Comparison of ENCODE assay signal across 20 cellular contexts in genomic region chr18:50663626-50664441, GRCh38.
A peak's percentile ranks its signal among the peaks of the same experiment; 100 is the strongest.
DNase-seq lines count a peak whose midpoint lies in the region; ATAC-seq and TF ChIP-seq lines count a peak whose summit lies in the region.
"Had no signal": no experiment of that assay in that cellular context is flagged by ENCODE, and none has a peak within 500 bp of the region (broad histone marks: within the 10 kb centered on the region; RNA-seq: fewer than 3 reads in every experiment).

No MANE protein-coding gene starts in this region.

- H3K4me3 ChIP-seq in left ventricle myocardium inferior (no peak overlapping the region), coronary artery (no peak overlapping the region), neuronal stem cell (ENCODE audit: low read length in 2 of 2) (peak overlapping the region in 1 of 2 donors; percentile 11)

- ATAC-seq in left ventricle myocardium superior (no peak), HG02970 (IDR thresholded peaks at IDR 0.05; ENCODE audit: low FRiP score, unreplicated experiment) (no peak)
- ATAC-seq: HepG2, Panc1 had no signal

- no peak overlapping the region for H3K4me2 ChIP-seq in neuronal stem cell (ENCODE audit: insufficient read depth, low read length, poor library complexity, severe bottlenecking)

- no peak overlapping the region for H3K4ac ChIP-seq in neuronal stem cell (ENCODE audit: low read length)

- peak overlapping the region; percentile 1 for H2AK5ac ChIP-seq in neuronal stem cell (ENCODE audit: low read depth, low read length)

- no peaks in the 10 kb centered on the region for H3K79me1 ChIP-seq in neuronal stem cell (ENCODE audit: low read depth, low read length)

- H2BK5ac ChIP-seq in neuronal stem cell (ENCODE audit: low read length), result no peak overlapping the region

- H2BK120ac ChIP-seq in neuronal stem cell (ENCODE audit: low read depth, low read length), result no peak overlapping the region

- peaks cover 7% of the 10 kb centered on the region for H3K36me3 ChIP-seq in left ventricle myocardium inferior
- peaks cover 3 to 8% of the 10 kb centered on the region in 2 donors for H3K36me3 ChIP-seq in neuronal stem cell (replicated peaks in 1 of 2; ENCODE audit: control insufficient read depth in 2 of 2, insufficient read depth in 2 of 2, low read length in 2 of 2)

- peak overlapping the region; percentile 28 for H4K91ac ChIP-seq in neuronal stem cell (ENCODE audit: low read depth, low read length, poor library complexity)

- peak overlapping the region; percentile 21 for H3K23ac ChIP-seq in neuronal stem cell (ENCODE audit: low read depth, low read length, poor library complexity)

- no peak overlapping the region for H3K14ac ChIP-seq in neuronal stem cell (ENCODE audit: low read length)

- H3K27ac ChIP-seq in left ventricle myocardium inferior (replicated peaks) (peak overlapping the region; percentile 96), coronary artery (no peak overlapping the region), neuronal stem cell (replicated peaks; ENCODE audit: low read length) (no peak overlapping the region)
- H3K27ac ChIP-seq: HL-60 had no signal

- H3K27me3 ChIP-seq in left ventricle myocardium inferior (ENCODE audit: low read depth), result no peaks in the 10 kb centered on the region
- H3K27me3 ChIP-seq in neuronal stem cell (ENCODE audit: control insufficient read depth in 3 of 3, insufficient read depth in 3 of 3, low read depth in 1 of 3, low read length in 3 of 3), result no peaks in the 10 kb centered on the region

- DNase-seq in left ventricle myocardium inferior (no peak), left ventricle myocardium superior (no peak), coronary artery (ENCODE audit: low spot score) (peak; percentile 53), neuronal stem cell (ENCODE audit: low spot score) (no peak), EL (no peak), glomerular visceral epithelial cell (ENCODE audit: extremely low spot score) (no peak), RPMI8226 (no peak)
- DNase-seq: DMS53, H7, KBM-7, MM.1S, NCI-H1048, NCI-H1417 treated with DMSO at 0.1 percent for 48 hours, NCI-H187, NCI-H2107, NCI-H748 treated with DMSO at 0.1 percent for 48 hours had no signal

- H3K9ac ChIP-seq in neuronal stem cell (ENCODE audit: low read depth, low read length, poor library complexity), result no peak overlapping the region

- H3K4me1 ChIP-seq in left ventricle myocardium inferior (peaks cover 61% of the 10 kb centered on the region), neuronal stem cell (ENCODE audit: control insufficient read depth in 2 of 2, insufficient read depth in 1 of 2, low read depth in 1 of 2, low read length in 2 of 2) (peaks cover 0 to 10% of the 10 kb centered on the region in 2 donors)

- H2AFZ ChIP-seq in neuronal stem cell (ENCODE audit: low read length), result no peak overlapping the region

- H4K8ac ChIP-seq in neuronal stem cell (ENCODE audit: low read depth, low read length), result no peak overlapping the region

- H2BK12ac ChIP-seq in neuronal stem cell (ENCODE audit: low read length), result no peak overlapping the region

- peaks cover 10% of the 10 kb centered on the region for H3K9me3 ChIP-seq in left ventricle myocardium inferior (replicated peaks)
- H3K9me3 ChIP-seq in neuronal stem cell (replicated peaks in 1 of 2; ENCODE audit: control insufficient read depth in 2 of 2, insufficient read depth in 1 of 2, low read depth in 1 of 2, low read length in 2 of 2), result peaks cover 4 to 14% of the 10 kb centered on the region in 2 donors

- peak overlapping the region; percentile 50 for H3K18ac ChIP-seq in neuronal stem cell (ENCODE audit: low read length)

- intact Hi-C loops in left ventricle myocardium inferior (cut with micrococcal nuclease), result no loop called here
- intact Hi-C loops in left ventricle myocardium superior (cut with micrococcal nuclease), result no loop called here

- H2BK15ac ChIP-seq in neuronal stem cell (ENCODE audit: low read length), result peak overlapping the region; percentile 41

- TF ChIP-seq CTCF in left ventricle myocardium inferior (IDR thresholded peaks at IDR 0.05; ENCODE audit: borderline replicate concordance) (no peak), coronary artery (IDR thresholded peaks at IDR 0.05) (no peak)

- no CpG with 5 or more reads among the region's 40 CpGs for WGBS in neuronal stem cell (ENCODE audit: extremely low coverage in 2 of 2, insufficient read length in 2 of 2, insufficient replicate concordance in 1 of 2), 2 donors
